15 cellular contexts compared by ENCODE assay signal in genomic region chr16:11800385-11800718, GRCh38. TPM values are rescaled to one million over a fixed set of nuclear protein-coding genes. Genes with fewer than 3 reads are reported as not detected.
DNase-seq lines count a peak whose midpoint lies in the region; ATAC-seq and TF ChIP-seq lines count a peak whose summit lies in the region.
"Had no signal": no experiment of that assay in that cellular context is flagged by ENCODE, and none has a peak within 500 bp of the region (broad histone marks: within the 10 kb centered on the region; RNA-seq: fewer than 3 reads in every experiment).

No MANE protein-coding gene starts in this region.

- peak overlapping the region; percentile 86 for H3K4me3 Mint-ChIP-seq in T-helper 2 cell treated with Interferon-gamma antibody and Interleukin-4, amounts not matched to agents 5 μg/mL and 100 μg/mL, for 36 hours
- peak overlapping the region; percentile 96 for H3K4me3 Mint-ChIP-seq in activated naive CD8-positive, alpha-beta T cell treated with anti-CD3 and anti-CD28 coated beads, Interleukin-2, amount 50 U/mL, for 24 hours

- H3K9me3 Mint-ChIP-seq in T-helper 2 cell treated with Interferon-gamma antibody and Interleukin-4, amounts not matched to agents 5 μg/mL and 100 μg/mL, for 36 hours = no peaks in the 10 kb centered on the region
- H3K9me3 Mint-ChIP-seq in activated naive CD8-positive, alpha-beta T cell treated with anti-CD3 and anti-CD28 coated beads, Interleukin-2, amount 50 U/mL, for 24 hours = no peaks in the 10 kb centered on the region

- TF ChIP-seq CTCF in vagina (IDR thresholded peaks at IDR 0.05) = no peak

- no peak for ATAC-seq in activated naive CD8-positive, alpha-beta T cell treated with anti-CD3 and anti-CD28 coated beads, Interleukin-2, amount 50 U/mL, for 24 hours
- ATAC-seq in GM21786 (IDR thresholded peaks at IDR 0.05; ENCODE audit: unreplicated experiment) = no peak

- no peaks in the 10 kb centered on the region for H3K36me3 ChIP-seq in vagina
- H3K36me3 ChIP-seq: prostate gland, tibial nerve had no signal

- no peaks in the 10 kb centered on the region for H3K27me3 Mint-ChIP-seq in T-helper 2 cell treated with Interferon-gamma antibody and Interleukin-4, amounts not matched to agents 5 μg/mL and 100 μg/mL, for 36 hours (ENCODE audit: low read depth)
- no peaks in the 10 kb centered on the region for H3K27me3 Mint-ChIP-seq in activated naive CD8-positive, alpha-beta T cell treated with anti-CD3 and anti-CD28 coated beads, Interleukin-2, amount 50 U/mL, for 24 hours

- H3K4me3 ChIP-seq in skin epidermis (no peak overlapping the region), vagina (no peak overlapping the region)
- H3K4me3 ChIP-seq: esophagus muscularis mucosa, prostate gland, tibial nerve had no signal

- intact Hi-C loops in vagina (cut with DNase I) = no loop called here

- TF ChIP-seq POLR2A in vagina (IDR thresholded peaks at IDR 0.05) = no peak

- H3K27me3 ChIP-seq in vagina = no peaks in the 10 kb centered on the region
- H3K27me3 ChIP-seq: brain microvascular endothelial cell, esophagus muscularis mucosa, tibial nerve had no signal

- no peaks in the 10 kb centered on the region for H3K9me3 ChIP-seq in vagina
- H3K9me3 ChIP-seq: esophagus muscularis mucosa, prostate gland, tibial nerve had no signal

- DNase-seq in T-helper 2 cell treated with Interferon-gamma antibody and Interleukin-4, amounts not matched to agents 5 μg/mL and 100 μg/mL, for 36 hours (ENCODE audit: low spot score) = no peak
- DNase-seq in T-helper 2 cell (no peak), NOMO-1 (lab: John Stamatoyannopoulos, UW; ENCODE audit: unreplicated experiment in 2 of 2) (peak; percentile 61 to 62), vagina (ENCODE audit: extremely low spot score in 2 of 2) (no peak), NCI-H1092 treated with DMSO at 0.1 percent for 48 hours (lab: John Stamatoyannopoulos, UW) (no peak)
- DNase-seq in activated naive CD8-positive, alpha-beta T cell treated with anti-CD3 and anti-CD28 coated beads, Interleukin-2, amount 50 U/mL, for 24 hours = no peak
- DNase-seq: activated CD8-positive, alpha-beta memory T cell treated with anti-CD3 and anti-CD28 coated beads for 24 hours; brain microvascular endothelial cell; islet precursor cell; Right ventricle myocardium superior had no signal

- H3K27ac Mint-ChIP-seq in T-helper 2 cell treated with Interferon-gamma antibody and Interleukin-4, amounts not matched to agents 5 μg/mL and 100 μg/mL, for 36 hours = peak overlapping the region; percentile 56
- peak overlapping the region; percentile 96 for H3K27ac Mint-ChIP-seq in activated naive CD8-positive, alpha-beta T cell treated with anti-CD3 and anti-CD28 coated beads, Interleukin-2, amount 50 U/mL, for 24 hours

- H3K4me1 Mint-ChIP-seq in T-helper 2 cell treated with Interferon-gamma antibody and Interleukin-4, amounts not matched to agents 5 μg/mL and 100 μg/mL, for 36 hours (ENCODE audit: low read depth) = peaks cover 46% of the 10 kb centered on the region
- H3K4me1 Mint-ChIP-seq in activated naive CD8-positive, alpha-beta T cell treated with anti-CD3 and anti-CD28 coated beads, Interleukin-2, amount 50 U/mL, for 24 hours = peaks cover 38% of the 10 kb centered on the region

- peak overlapping the region in 13 of 21 experiments; percentile 14 to 97 (median 71) for H3K27ac ChIP-seq in skin epidermis
- no peak overlapping the region for H3K27ac ChIP-seq in vagina
- H3K27ac ChIP-seq: brain microvascular endothelial cell, prostate gland had no signal

- peaks cover 38% of the 10 kb centered on the region for H3K4me1 ChIP-seq in vagina

- H3K36me3 Mint-ChIP-seq in T-helper 2 cell treated with Interferon-gamma antibody and Interleukin-4, amounts not matched to agents 5 μg/mL and 100 μg/mL, for 36 hours (ENCODE audit: low read depth) = peaks cover 7% of the 10 kb centered on the region
- peaks cover 7% of the 10 kb centered on the region for H3K36me3 Mint-ChIP-seq in activated naive CD8-positive, alpha-beta T cell treated with anti-CD3 and anti-CD28 coated beads, Interleukin-2, amount 50 U/mL, for 24 hours (ENCODE audit: low read depth)

RNA-seq across cellular contexts. Expression of gene ZC3H7A, which starts 3.3 kb away (rescaled TPM):
- total RNA-seq in vagina = 67.5 TPM

RNA-seq across cellular contexts. Expression of gene RSL1D1, which starts 51.0 kb away (rescaled TPM):
- total RNA-seq in vagina = 148 TPM

RNA-seq across cellular contexts. Expression of gene TXNDC11, which starts 57.7 kb away (rescaled TPM):
- 59.4 TPM for total RNA-seq in vagina

Comparison
In these comparisons a context has a peak if more than half of its experiments do, and no peak if none do; other contexts are left out.
1. DNase-seq: peak in NOMO-1 (2 of 2); none in T-helper 2 cell treated with Interferon-gamma antibody and Interleukin-4, amounts not matched to agents 5 μg/mL and 100 μg/mL, for 36 hours (single experiment), T-helper 2 cell (0 of 5), activated naive CD8-positive, alpha-beta T cell treated with anti-CD3 and anti-CD28 coated beads, Interleukin-2, amount 50 U/mL, for 24 hours (single experiment), vagina (0 of 2) and NCI-H1092 treated with DMSO at 0.1 percent for 48 hours (single experiment).